Comparison of ENCODE assay signal across 26 cellular contexts in the genomic region with DNA sequence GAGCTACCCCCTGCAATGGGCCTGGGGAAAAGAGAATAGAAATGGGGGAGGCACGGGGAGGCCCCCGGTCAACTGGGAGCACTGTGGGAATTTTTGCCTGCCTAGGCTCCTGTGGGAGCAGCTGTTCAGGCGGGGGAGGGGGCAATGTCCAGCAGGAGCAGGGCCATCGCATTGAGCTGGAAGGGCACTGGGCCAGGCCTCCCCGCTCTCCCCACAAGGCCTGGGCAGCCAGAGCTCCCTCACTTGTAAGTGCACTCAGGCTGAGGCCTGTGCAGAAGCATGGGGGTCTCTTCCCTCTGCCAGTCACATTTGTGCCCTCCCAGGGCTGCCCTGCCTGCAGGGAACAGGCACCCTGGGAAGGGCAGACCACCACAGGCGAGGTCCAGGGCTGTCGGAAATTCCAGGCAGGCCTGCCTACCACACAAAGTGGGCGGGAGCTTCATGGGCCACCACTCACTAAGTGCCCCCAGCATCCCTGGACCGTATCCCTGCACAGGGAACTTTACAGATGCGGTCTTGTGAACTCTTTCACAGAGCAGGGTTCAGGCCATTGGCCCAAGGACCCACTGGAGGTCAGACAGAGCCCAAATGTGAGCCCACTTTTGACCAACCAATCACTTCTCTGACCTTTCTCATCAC. TPM values are rescaled to one million over a fixed set of nuclear protein-coding genes. Genes with fewer than 3 reads are reported as not detected.
"Had no signal": no experiment of that assay in that cellular context is flagged by ENCODE, and none has a peak within 500 bp of the region (broad histone marks: within the 10 kb centered on the region; RNA-seq: fewer than 3 reads in every experiment).

No MANE protein-coding gene starts in this region.

- H3K36me3 ChIP-seq: cardiac muscle cell, esophagus muscularis mucosa, gastroesophageal sphincter, heart left ventricle, left lung, tibial artery had no signal

- H3K4me3 ChIP-seq: cardiac muscle cell, esophagus muscularis mucosa, gastroesophageal sphincter, heart left ventricle, left lung, tibial artery had no signal

- H3K9me3 Mint-ChIP-seq: activated naive CD4-positive, alpha-beta T cell treated with anti-CD3 and anti-CD28 coated beads, Interleukin-2, amount 50 U/mL, for 24 hours; activated T-cell treated with anti-CD3 and anti-CD28 coated beads, Interleukin-2, amount 50 U/mL, for 72 hours had no signal

- H3K4me1 ChIP-seq: gastroesophageal sphincter, left lung, tibial artery had no signal

- H3K9me3 ChIP-seq: esophagus muscularis mucosa, gastroesophageal sphincter, heart left ventricle, left lung, tibial artery had no signal

- H3K27me3 ChIP-seq: cardiac muscle cell, heart left ventricle, left lung had no signal

- DNase-seq: activated CD4-positive, alpha-beta T cell treated with anti-CD3 and anti-CD28 coated beads, Interleukin-2, amount 50 U/mL, for 1 hour; activated effector memory CD4-positive, alpha-beta T cell treated with anti-CD3 and anti-CD28 coated beads, Interleukin-2, amount 50 U/mL, for 16 hours; activated T-cell treated with anti-CD3 and anti-CD28 coated beads, Interleukin-2, amount 50 U/mL, for 72 hours; effector CD8-positive, alpha-beta T cell; heart left ventricle; kidney; left lung; stimulated activated CD4-positive, alpha-beta T cell treated with anti-CD3 and anti-CD28 coated beads, Interleukin-12 subunit alpha, Interleukin-12 subunit beta, amount 100 ng/mL, for 4 hours; stimulated activated CD4-positive, alpha-beta T cell treated with anti-CD3 and anti-CD28 coated beads, Interleukin-1b, Interleukin-23, amount 100 ng/mL, for 48 hours; stimulated activated CD8-positive, alpha-beta memory T cell treated with anti-CD3 and anti-CD28 coated beads, Interleukin-4, amount 100 ng/mL, for 48 hours; stimulated activated naive CD4-positive, alpha-beta T cell treated with Interleukin-2 at 50 U/mL for 16 hours; T-helper 1 cell; T-helper 9 cell; tibial artery had no signal

- H3K36me3 Mint-ChIP-seq: activated naive CD4-positive, alpha-beta T cell treated with anti-CD3 and anti-CD28 coated beads, Interleukin-2, amount 50 U/mL, for 24 hours; mesothelial cell of epicardium had no signal

- H2AFZ ChIP-seq: parathyroid adenoma had no signal

- H3K4me3 Mint-ChIP-seq: activated naive CD4-positive, alpha-beta T cell treated with anti-CD3 and anti-CD28 coated beads, Interleukin-2, amount 50 U/mL, for 24 hours; activated T-cell treated with anti-CD3 and anti-CD28 coated beads, Interleukin-2, amount 50 U/mL, for 72 hours; dendritic cell treated with granulocyte-macrophage colony-stimulating factor and Interleukin-4, amounts not matched to agents 40 ng/mL and 50 ng/mL, for 4 days; mesothelial cell of epicardium had no signal

- H3K27ac Mint-ChIP-seq: activated naive CD4-positive, alpha-beta T cell treated with anti-CD3 and anti-CD28 coated beads, Interleukin-2, amount 50 U/mL, for 24 hours; activated T-cell treated with anti-CD3 and anti-CD28 coated beads, Interleukin-2, amount 50 U/mL, for 72 hours; mesothelial cell of epicardium had no signal

- H3K9ac ChIP-seq: parathyroid adenoma had no signal

- H3K27ac ChIP-seq: cardiac muscle cell, esophagus muscularis mucosa, gastroesophageal sphincter, heart left ventricle, left lung, parathyroid adenoma, tibial artery had no signal

- H3K27me3 Mint-ChIP-seq: activated naive CD4-positive, alpha-beta T cell treated with anti-CD3 and anti-CD28 coated beads, Interleukin-2, amount 50 U/mL, for 24 hours had no signal

- H3K79me2 ChIP-seq: parathyroid adenoma had no signal

RNA-seq across cellular contexts. Expression of a gene that starts 1.1 kb away (rescaled TPM):
- total RNA-seq: activated T-cell treated with anti-CD3 and anti-CD28 coated beads, Interleukin-2, amount 50 U/mL, for 72 hours; chondrocyte; endothelial cell of umbilical vein; lung microvascular endothelial cell; subcutaneous adipose tissue; urinary bladder had no signal

RNA-seq across cellular contexts. Expression of a gene that starts 10.2 kb away (rescaled TPM):
- total RNA-seq: chondrocyte, endothelial cell of umbilical vein, gastroesophageal sphincter, lung microvascular endothelial cell, urinary bladder had no signal
- polyA plus RNA-seq: cardiac muscle cell, endothelial cell of umbilical vein, urinary bladder had no signal
